In the genomic region with DNA sequence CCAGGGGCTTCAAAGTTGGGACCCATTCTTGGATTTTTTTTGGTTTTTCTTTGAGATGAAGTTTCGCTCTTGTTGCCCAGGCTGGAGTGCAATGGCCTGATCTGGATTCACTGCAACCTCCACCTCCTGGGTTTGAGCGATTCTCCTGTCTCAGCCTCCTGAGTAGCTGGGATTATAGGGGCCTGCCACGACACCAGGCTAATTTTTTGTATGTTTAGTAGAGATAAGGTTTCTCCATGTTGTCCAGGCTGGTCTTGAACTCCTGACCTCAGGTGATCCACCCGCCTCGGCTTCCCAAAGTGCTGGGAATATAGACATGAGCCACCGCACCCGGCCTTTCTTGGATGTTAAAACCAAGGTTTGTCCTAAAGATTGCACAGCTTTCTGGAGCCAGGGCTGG, we compare ENCODE assay signal across 5 cellular contexts. TPM values are rescaled to one million over a fixed set of nuclear protein-coding genes. Genes with fewer than 3 reads are reported as not detected.
A peak's percentile ranks its signal among the peaks of the same experiment; 100 is the strongest.
DNase-seq lines count a peak whose midpoint lies in the region; ATAC-seq, FAIRE-seq and TF ChIP-seq lines count a peak whose summit lies in the region.
"Not testable (repeated sequence)": the region's sequence is repeated elsewhere in the genome, so short reads cannot be mapped to it uniquely, and the experiment has no call there.

No MANE protein-coding gene starts in this region.

- not testable (repeated sequence) for TF ChIP-seq CTCF in RWPE1 (conservative IDR thresholded peaks at IDR 0.05; ENCODE audit: low read depth); K562 (IDR thresholded peaks at IDR 0.05 in 2 of 3, conservative IDR thresholded peaks at IDR 0.05 in 1 of 3; ENCODE audit: insufficient read depth in 2 of 3, low read depth in 1 of 3, low read length in 3 of 3); cardiac muscle cell (IDR thresholded peaks at IDR 0.05; ENCODE audit: low read depth, low read length); neural progenitor cell (IDR thresholded peaks at IDR 0.05)

- peaks cover 12% of the 10 kb centered on the region for H3F3A ChIP-seq in neural progenitor cell (ENCODE audit: low read depth)

- peak; percentile 19; the same call in 1 of the 2 replicates for TF ChIP-seq EP300 in K562 (IDR thresholded peaks at IDR 0.05; ENCODE audit: low read length)

- not testable (repeated sequence) for H3K9me1 ChIP-seq in K562 (ENCODE audit: control insufficient read depth, insufficient read depth, low read length)

- POLR2A ChIA-PET in CD8-positive, alpha-beta memory T cell (lab: Charles Lee); RWPE1 (lab: Yijun Ruan, JAX; ENCODE audit: low non-redundant PET): not testable (repeated sequence)
- POLR2A ChIA-PET in K562 (lab: Yijun Ruan, JAX) = interaction anchor here (0.6 to 1.8 kb wide), 3 partner anchors 14 to 1921 kb away, joined by 3 to 8 read pairs (median 3); partner anchors contain the start of gene SNX33

- peak overlapping the region; percentile 49 for H2AFZ ChIP-seq in K562 (ENCODE audit: low read depth, low read length)
- not testable (repeated sequence) for H2AFZ ChIP-seq in neural progenitor cell (replicated peaks)

- intact Hi-C loops in K562 (cut with micrococcal nuclease) = not testable (repeated sequence)

- H3K36me3 ChIP-seq in CD8-positive, alpha-beta memory T cell (ENCODE audit: insufficient read depth, low read length); cardiac muscle cell; neural progenitor cell: not testable (repeated sequence)
- H3K36me3 ChIP-seq in K562 (ENCODE audit: control insufficient read depth, insufficient read depth, low read length) = peaks cover 15% of the 10 kb centered on the region

- in situ Hi-C loops in K562 (cut with MboI) = not testable (repeated sequence)

- not testable (repeated sequence) for H3K27me3 Mint-ChIP-seq in CD8-positive, alpha-beta memory T cell; neural progenitor cell (ENCODE audit: insufficient read depth, low read depth)

- H3K4me2 ChIP-seq in K562 (ENCODE audit: insufficient read depth, low read length) = peak overlapping the region; percentile 46
- H3K4me2 ChIP-seq in neural progenitor cell = not testable (repeated sequence)

- not testable (repeated sequence) for H4K20me1 ChIP-seq in K562 (replicated peaks; ENCODE audit: control insufficient read depth, insufficient read depth, low read length)
- H4K20me1 ChIP-seq in neural progenitor cell (ENCODE audit: low read depth) = peaks cover 23% of the 10 kb centered on the region

- not testable (repeated sequence) for TF ChIP-seq POLR2A in K562 (conservative IDR thresholded peaks at IDR 0.05)

- peak overlapping the region; percentile 7 for H3K27ac ChIP-seq in CD8-positive, alpha-beta memory T cell (ENCODE audit: low read depth, low read length)
- peak overlapping the region; percentile 36 for H3K27ac ChIP-seq in RWPE1
- H3K27ac ChIP-seq in K562 (ENCODE audit: extremely low read depth, low read depth, low read length) = peak overlapping the region; percentile 57; the same call in 2 of the 3 replicates
- H3K27ac ChIP-seq in cardiac muscle cell = peak overlapping the region; percentile 10
- H3K27ac ChIP-seq in neural progenitor cell = not testable (repeated sequence)

- peaks cover 36% of the 10 kb centered on the region for H3K79me2 ChIP-seq in K562 (ENCODE audit: control insufficient read depth, insufficient read depth, low read length)
- H3K79me2 ChIP-seq in neural progenitor cell (ENCODE audit: low read depth) = peaks cover 26% of the 10 kb centered on the region

- H3K4me3 ChIP-seq in CD8-positive, alpha-beta memory T cell (ENCODE audit: low read length); K562; cardiac muscle cell; neural progenitor cell: not testable (repeated sequence)

- H3K9ac ChIP-seq in K562 (ENCODE audit: insufficient read depth in 1 of 2, low read depth in 2 of 2, low read length in 2 of 2) (peak overlapping the region in 1 of 2 experiments; percentile 75; a peak in 1 of 4 replicates), neural progenitor cell (peak overlapping the region; percentile 42)

- not testable (repeated sequence) for H3K27me3 ChIP-seq in CD8-positive, alpha-beta memory T cell (ENCODE audit: insufficient read depth, low read length, poor library complexity, severe bottlenecking); K562 (ENCODE audit: control insufficient read depth in 2 of 2, insufficient read depth in 2 of 2, low read length in 2 of 2); cardiac muscle cell; neural progenitor cell

- H3K9me3 ChIP-seq in CD8-positive, alpha-beta memory T cell (ENCODE audit: low read length); K562 (replicated peaks; ENCODE audit: control insufficient read depth, insufficient read depth, low read depth, low read length); cardiac muscle cell (ENCODE audit: low read depth); neural progenitor cell (ENCODE audit: low read depth): not testable (repeated sequence)

- FAIRE-seq in K562 (lab: Jason Lieb, UNC) = not testable (repeated sequence)

- H3K36me3 Mint-ChIP-seq in CD8-positive, alpha-beta memory T cell = peaks cover 0 to 21% (median 2%) of the 10 kb centered on the region in 3 donors
- H3K36me3 Mint-ChIP-seq in neural progenitor cell = not testable (repeated sequence)

- BruUV-seq in K562 (replicated peaks; lab: Mats Ljungman, UMichigan) = not testable (repeated sequence)

- H3K4me3 Mint-ChIP-seq in CD8-positive, alpha-beta memory T cell = peak overlapping the region in 1 of 7 donors; percentile 40
- H3K4me3 Mint-ChIP-seq in neural progenitor cell = not testable (repeated sequence)

- CTCF ChIA-PET in CD8-positive, alpha-beta memory T cell (lab: Charles Lee); RWPE1 (lab: Yijun Ruan, JAX); K562 (lab: Yijun Ruan, JAX; ENCODE audit: low intra/inter-chr PET ratio): not testable (repeated sequence)

- TF ChIP-seq RAD21 in K562 (CRISPR knock-in tag; conservative IDR thresholded peaks at IDR 0.05 in 1 of 2, IDR thresholded peaks at IDR 0.05 in 1 of 2) = not testable (repeated sequence)

- 9% methylated on average over 7 of the region's 7 CpGs for WGBS in K562 (ENCODE audit: insufficient coverage, low coverage, missing lambda C conversion rate)

- H3K4me1 Mint-ChIP-seq in CD8-positive, alpha-beta memory T cell = peaks cover 16 to 28% (median 27%) of the 10 kb centered on the region in 3 donors
- H3K4me1 Mint-ChIP-seq in neural progenitor cell = peaks cover 15% of the 10 kb centered on the region

- peaks cover 28% of the 10 kb centered on the region for H3K4me1 ChIP-seq in CD8-positive, alpha-beta memory T cell (ENCODE audit: insufficient read depth, low read length)
- peaks cover 34 to 41% of the 10 kb centered on the region in 2 experiments for H3K4me1 ChIP-seq in K562 (replicated peaks in 1 of 2; ENCODE audit: control insufficient read depth in 2 of 2, insufficient read depth in 2 of 2, low read length in 2 of 2)
- H3K4me1 ChIP-seq in cardiac muscle cell (ENCODE audit: low read depth); neural progenitor cell: not testable (repeated sequence)

- H3K27ac Mint-ChIP-seq in CD8-positive, alpha-beta memory T cell; neural progenitor cell: not testable (repeated sequence)

- ATAC-seq in K562 = peak; percentile 6; the same call in 2 of the 3 replicates

- H3K9me3 Mint-ChIP-seq in CD8-positive, alpha-beta memory T cell; neural progenitor cell: not testable (repeated sequence)

- DNase-seq in CD8-positive, alpha-beta memory T cell = peak in 1 of 5 donors; percentile 20
- not testable (repeated sequence) for DNase-seq in RWPE1 (ENCODE audit: low spot score); cardiac muscle cell (ENCODE audit: low read depth in 1 of 2, low spot score in 1 of 2); neural progenitor cell (ENCODE audit: low spot score)
- peak in 1 of 4 experiments; percentile 62 for DNase-seq in K562 (ENCODE audit: extremely low read depth in 1 of 4, low spot score in 3 of 4)

RNA-seq across cellular contexts. Expression of gene IMP3, which starts 6.1 kb away (rescaled TPM):
- total RNA-seq in CD8-positive, alpha-beta memory T cell = 100 to 1,000 TPM; 123 to 134 TPM
- polyA plus RNA-seq in CD8-positive, alpha-beta memory T cell = 247 TPM
- 30.2 and 42.6 TPM in 2 replicates for total RNA-seq in K562 (2011; cell fraction: chromatin; rRNA removed; ENCODE audit: low replicate concordance)
- total RNA-seq in K562 (2011; cell fraction: nucleolus; rRNA removed) = 67.6 and 76.2 TPM in 2 replicates
- 56.2 and 65.3 TPM in 2 replicates for total RNA-seq in K562 (2011; cell fraction: nucleoplasm; rRNA removed)
- total RNA-seq in K562 (2014; rRNA removed) (140 and 159 TPM in 2 replicates), K562 (2014; rRNA removed; fragmentation: Illumina TruSeq; extraction: Trizol) (74.4 and 74.6 TPM in 2 replicates), K562 (2015; rRNA removed; fragmentation: Illumina TruSeq; extraction: Trizol) (87.6 and 93.6 TPM in 2 replicates), K562 (2021) (113 and 124 TPM in 2 replicates), cardiac muscle cell (116 and 130 TPM in 2 replicates), neural progenitor cell (ENCODE audit: low replicate concordance) (62.1 and 96.1 TPM in 2 replicates)
- polyA plus RNA-seq in K562 (2011; rRNA removed) (58.5 and 68.3 TPM in 2 replicates), K562 (2014; fragmentation: Illumina TruSeq; extraction: Trizol) (44.5 and 47.1 TPM in 2 replicates), K562 (2014; fragmentation: Nextera tagmentation; extraction: Ambion mirVana) (10 to 100 TPM; 14.5 to 15.5 TPM), K562 (2014; rRNA removed) (160 and 161 TPM in 2 replicates), cardiac muscle cell (83.9 and 105 TPM in 2 replicates)
- 92.2 and 249 TPM in 2 replicates for polyA plus RNA-seq in K562 (2011; cell fraction: cytosol; rRNA removed)
- 55.6 and 61.8 TPM in 2 replicates for polyA plus RNA-seq in K562 (2011; cell fraction: nucleus; rRNA removed)
- 84.1 and 118 TPM in 2 replicates for polyA plus RNA-seq in K562 (2012)
- 15.4 and 19.4 TPM in 2 replicates for polyA minus RNA-seq in K562 (2011; rRNA and poly(A)+ RNA removed)
- polyA minus RNA-seq in K562 (2011; cell fraction: cytosol; rRNA and poly(A)+ RNA removed) = 32.6 and 34.2 TPM in 2 replicates
- polyA minus RNA-seq in K562 (2011; cell fraction: nucleus; rRNA and poly(A)+ RNA removed) = 26.5 and 42.5 TPM in 2 replicates

RNA-seq across cellular contexts. Expression of gene SNUPN, which starts 8.4 kb away (rescaled TPM):
- 10 to 100 TPM; 24.6 to 26.9 TPM for total RNA-seq in CD8-positive, alpha-beta memory T cell
- polyA plus RNA-seq in CD8-positive, alpha-beta memory T cell = 37.4 TPM
- 34.5 and 36.5 TPM in 2 replicates for total RNA-seq in K562 (2011; cell fraction: chromatin; rRNA removed; ENCODE audit: low replicate concordance)
- 19.9 and 23.8 TPM in 2 replicates for total RNA-seq in K562 (2011; cell fraction: nucleolus; rRNA removed)
- 23.1 and 26.6 TPM in 2 replicates for total RNA-seq in K562 (2011; cell fraction: nucleoplasm; rRNA removed)
- 32.2 and 33.0 TPM in 2 replicates for total RNA-seq in K562 (2014; rRNA removed)
- 39.5 and 41.6 TPM in 2 replicates for total RNA-seq in K562 (2014; rRNA removed; fragmentation: Illumina TruSeq; extraction: Trizol)
- total RNA-seq in K562 (2015; rRNA removed; fragmentation: Illumina TruSeq; extraction: Trizol) = 36.9 and 40.0 TPM in 2 replicates
- 36.6 and 38.3 TPM in 2 replicates for total RNA-seq in K562 (2021)
- polyA plus RNA-seq in K562 (2011; rRNA removed) = 29.7 and 38.4 TPM in 2 replicates
- polyA plus RNA-seq in K562 (2011; cell fraction: cytosol; rRNA removed) = 17.4 and 23.6 TPM in 2 replicates
- 17.4 and 19.5 TPM in 2 replicates for polyA plus RNA-seq in K562 (2011; cell fraction: nucleus; rRNA removed)
- 29.0 and 35.1 TPM in 2 replicates for polyA plus RNA-seq in K562 (2012)
- 40.9 and 45.0 TPM in 2 replicates for polyA plus RNA-seq in K562 (2014; fragmentation: Illumina TruSeq; extraction: Trizol)
- polyA plus RNA-seq in K562 (2014; fragmentation: Nextera tagmentation; extraction: Ambion mirVana) = 10 to 100 TPM; 69.3 to 78.3 TPM
- 38.0 and 42.5 TPM in 2 replicates for polyA plus RNA-seq in K562 (2014; rRNA removed)
- 35.1 and 36.0 TPM in 2 replicates for polyA minus RNA-seq in K562 (2011; rRNA and poly(A)+ RNA removed)
- polyA minus RNA-seq in K562 (2011; cell fraction: cytosol; rRNA and poly(A)+ RNA removed) = 16.3 and 20.6 TPM in 2 replicates
- 10.6 and 18.4 TPM in 2 replicates for polyA minus RNA-seq in K562 (2011; cell fraction: nucleus; rRNA and poly(A)+ RNA removed)
- total RNA-seq in cardiac muscle cell = 16.8 and 20.2 TPM in 2 replicates
- polyA plus RNA-seq in cardiac muscle cell = 28.0 and 29.4 TPM in 2 replicates
- total RNA-seq in neural progenitor cell (ENCODE audit: low replicate concordance) = 18.4 and 20.7 TPM in 2 replicates

RNA-seq across cellular contexts. Expression of gene SNX33, which starts 13.8 kb away (rescaled TPM):
- 1 to 10 TPM; 3.1 to 3.5 TPM for total RNA-seq in CD8-positive, alpha-beta memory T cell
- polyA plus RNA-seq in CD8-positive, alpha-beta memory T cell = 1.1 TPM
- 12.7 and 30.2 TPM in 2 replicates for total RNA-seq in K562 (2011; cell fraction: chromatin; rRNA removed; ENCODE audit: low replicate concordance)
- 20.0 and 22.7 TPM in 2 replicates for total RNA-seq in K562 (2011; cell fraction: nucleolus; rRNA removed)
- total RNA-seq in K562 (2011; cell fraction: nucleoplasm; rRNA removed) = 17.2 and 19.9 TPM in 2 replicates
- total RNA-seq in K562 (2014; rRNA removed) (10.0 and 13.0 TPM in 2 replicates), K562 (2014; rRNA removed; fragmentation: Illumina TruSeq; extraction: Trizol) (4.3 and 4.7 TPM in 2 replicates), K562 (2015; rRNA removed; fragmentation: Illumina TruSeq; extraction: Trizol) (8.3 and 8.8 TPM in 2 replicates), K562 (2021) (14.1 and 14.8 TPM in 2 replicates), cardiac muscle cell (14.0 and 17.1 TPM in 2 replicates), neural progenitor cell (ENCODE audit: low replicate concordance) (10.1 and 20.7 TPM in 2 replicates)
- polyA plus RNA-seq in K562 (2011; rRNA removed) (7.9 and 8.2 TPM in 2 replicates), K562 (2014; fragmentation: Illumina TruSeq; extraction: Trizol) (10.1 TPM in 2 replicates), K562 (2014; fragmentation: Nextera tagmentation; extraction: Ambion mirVana) (1 to 10 TPM; 1.4 to 1.8 TPM), K562 (2014; rRNA removed) (7.5 and 8.3 TPM in 2 replicates), cardiac muscle cell (9.5 and 12.5 TPM in 2 replicates)
- 9.2 and 11.6 TPM in 2 replicates for polyA plus RNA-seq in K562 (2011; cell fraction: cytosol; rRNA removed)
- 16.8 and 25.3 TPM in 2 replicates for polyA plus RNA-seq in K562 (2011; cell fraction: nucleus; rRNA removed)
- 11.0 and 16.8 TPM in 2 replicates for polyA plus RNA-seq in K562 (2012)
- polyA minus RNA-seq in K562 (2011; rRNA and poly(A)+ RNA removed) = 10.9 and 12.8 TPM in 2 replicates
- polyA minus RNA-seq in K562 (2011; cell fraction: cytosol; rRNA and poly(A)+ RNA removed) = 11.5 and 12.8 TPM in 2 replicates
- 10.5 and 12.7 TPM in 2 replicates for polyA minus RNA-seq in K562 (2011; cell fraction: nucleus; rRNA and poly(A)+ RNA removed)

RNA-seq across cellular contexts. Expression of gene PTPN9, which starts 54.8 kb away (rescaled TPM):
- 10 to 100 TPM; 22.0 to 22.3 TPM for total RNA-seq in CD8-positive, alpha-beta memory T cell
- polyA plus RNA-seq in CD8-positive, alpha-beta memory T cell = 34.1 TPM
- total RNA-seq in K562 (2011; cell fraction: chromatin; rRNA removed; ENCODE audit: low replicate concordance) = 24.8 and 25.7 TPM in 2 replicates
- total RNA-seq in K562 (2011; cell fraction: nucleolus; rRNA removed) = 11.2 and 13.5 TPM in 2 replicates
- 19.7 and 25.1 TPM in 2 replicates for total RNA-seq in K562 (2011; cell fraction: nucleoplasm; rRNA removed)
- 7.4 and 14.4 TPM in 2 replicates for total RNA-seq in K562 (2014; rRNA removed)
- total RNA-seq in K562 (2014; rRNA removed; fragmentation: Illumina TruSeq; extraction: Trizol) = 14.2 and 16.6 TPM in 2 replicates
- 15.4 and 16.5 TPM in 2 replicates for total RNA-seq in K562 (2015; rRNA removed; fragmentation: Illumina TruSeq; extraction: Trizol)
- total RNA-seq in K562 (2021) = 17.1 and 20.4 TPM in 2 replicates
- 22.3 and 24.0 TPM in 2 replicates for polyA plus RNA-seq in K562 (2011; rRNA removed)
- polyA plus RNA-seq in K562 (2011; cell fraction: cytosol; rRNA removed) = 31.5 and 33.8 TPM in 2 replicates
- polyA plus RNA-seq in K562 (2011; cell fraction: nucleus; rRNA removed) = 11.1 and 14.2 TPM in 2 replicates
- 15.8 and 27.6 TPM in 2 replicates for polyA plus RNA-seq in K562 (2012)
- polyA plus RNA-seq in K562 (2014; fragmentation: Illumina TruSeq; extraction: Trizol) = 17.7 and 19.7 TPM in 2 replicates
- 1 to 10 TPM; 5.0 to 6.3 TPM for polyA plus RNA-seq in K562 (2014; fragmentation: Nextera tagmentation; extraction: Ambion mirVana)
- polyA plus RNA-seq in K562 (2014; rRNA removed) = 11.3 and 12.4 TPM in 2 replicates
- polyA minus RNA-seq in K562 (2011; rRNA and poly(A)+ RNA removed) = 35.0 and 36.0 TPM in 2 replicates
- polyA minus RNA-seq in K562 (2011; cell fraction: cytosol; rRNA and poly(A)+ RNA removed) = 12.7 and 14.1 TPM in 2 replicates
- polyA minus RNA-seq in K562 (2011; cell fraction: nucleus; rRNA and poly(A)+ RNA removed) = 3.4 and 8.6 TPM in 2 replicates
- 24.3 and 26.7 TPM in 2 replicates for total RNA-seq in cardiac muscle cell
- 29.2 and 37.3 TPM in 2 replicates for polyA plus RNA-seq in cardiac muscle cell
- 8.6 and 11.4 TPM in 2 replicates for total RNA-seq in neural progenitor cell (ENCODE audit: low replicate concordance)
